ENCODE assay signal across 8 cellular contexts in the genomic region with DNA sequence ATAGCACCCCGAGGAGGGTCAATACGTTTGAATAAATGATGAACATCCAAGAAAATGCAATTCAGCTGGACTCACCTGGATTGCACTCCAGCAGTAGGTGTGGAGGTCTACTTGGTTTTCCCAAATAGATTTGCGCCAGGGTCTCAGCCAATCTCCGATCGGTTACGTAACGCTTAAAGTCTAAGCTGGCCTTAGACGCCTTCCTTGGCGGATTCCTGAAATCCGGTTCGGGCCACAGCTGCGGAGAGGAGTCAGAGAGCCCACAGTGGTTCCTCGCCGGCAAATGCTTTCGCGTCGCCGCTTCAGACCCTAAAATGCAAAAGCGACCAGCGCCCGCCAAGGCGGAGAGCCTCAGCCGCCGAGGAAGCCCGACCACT. TPM values are rescaled to one million over a fixed set of nuclear protein-coding genes. Genes with fewer than 3 reads are reported as not detected.
DNase-seq lines count a peak whose midpoint lies in the region; ATAC-seq and TF ChIP-seq lines count a peak whose summit lies in the region.

No MANE protein-coding gene starts in this region.

- TF ChIP-seq CTCF in LNCaP clone FGC (IDR thresholded peaks at IDR 0.05; ENCODE audit: control insufficient read depth, extremely low read depth, insufficient read depth) (no peak), MCF 10A (IDR thresholded peaks at IDR 0.05; ENCODE audit: unreplicated experiment) (no peak), lower lobe of right lung (IDR thresholded peaks at IDR 0.05) (no peak)

- H3K4me1 Mint-ChIP-seq in MCF 10A (ENCODE audit: insufficient read depth, unreplicated experiment), result peaks cover 34% of the 10 kb centered on the region

- TSS peak; percentile 56 for BruUV-seq in MCF 10A (replicated peaks; lab: Mats Ljungman, UMichigan)

- H3K27ac ChIP-seq in lower lobe of right lung, result peak overlapping the region; percentile 96
- H3K27ac ChIP-seq in urinary bladder (ENCODE audit: low read depth), result peak overlapping the region; percentile 55

- intact Hi-C loops in MCF 10A (cut with micrococcal nuclease) (loop anchor here (1.0 to 5.0 kb wide), 6 partner anchors 22 to 202 kb away; no protein-coding TSS in a partner anchor), lower lobe of right lung (cut with DNase I) (no loop called here)

- CTCF ChIA-PET in MCF 10A (lab: Yijun Ruan, JAX), result interaction anchor here (0.6 to 1.7 kb wide), 9 partner anchors 15 to 1962 kb away, joined by 3 to 6 read pairs (median 4); no protein-coding TSS in a partner anchor

- no peaks in the 10 kb centered on the region for H3K9me3 Mint-ChIP-seq in MCF 10A (ENCODE audit: unreplicated experiment)

- H3K9me3 ChIP-seq in lower lobe of right lung, result no peaks in the 10 kb centered on the region

- POLR2A ChIA-PET in MCF 10A (lab: Yijun Ruan, JAX), result interaction anchor here (0.6 to 4.0 kb wide), 41 partner anchors 8 to 1965 kb away, joined by 3 to 50 read pairs (median 5); partner anchors contain the start of genes AHCTF1, COX20, HNRNPU and SCCPDH

- H3K4me1 ChIP-seq in lower lobe of right lung (peaks cover 53% of the 10 kb centered on the region), urinary bladder (ENCODE audit: insufficient read depth) (peaks cover 1% of the 10 kb centered on the region)

- peak overlapping the region; percentile 93 for H3K4me3 Mint-ChIP-seq in MCF 10A (ENCODE audit: unreplicated experiment)

- peak; percentile 88 for DNase-seq in NCI-H2227 (lab: John Stamatoyannopoulos, UW; ENCODE audit: unreplicated experiment)
- no peak for DNase-seq in NCI-H2227 treated with DMSO at 0.1 percent for 48 hours (lab: John Stamatoyannopoulos, UW)
- DNase-seq in LNCaP clone FGC (ENCODE audit: low read depth), result peak; percentile 58
- DNase-seq in MCF 10A (ENCODE audit: unreplicated experiment), result no peak
- no peak for DNase-seq in lower lobe of right lung
- no peak for DNase-seq in stimulated activated CD4-positive, alpha-beta T cell treated with anti-CD3 and anti-CD28 coated beads, Interleukin-4, amount 100 ng/mL, for 4 hours
- no peak for DNase-seq in GM03348 (ENCODE audit: low spot score)

- under 1% methylated on average over 25 of the region's 25 CpGs for WGBS in urinary bladder

- peak; percentile 2 to 3 for ATAC-seq in lower lobe of right lung

- H3K4me3 ChIP-seq in LNCaP clone FGC (ENCODE audit: low read depth, low read length) (peak overlapping the region; percentile 64), lower lobe of right lung (peak overlapping the region; percentile 100), urinary bladder (ENCODE audit: low read depth, low read length) (peak overlapping the region; percentile 73)

- H3K27ac Mint-ChIP-seq in MCF 10A (ENCODE audit: low read depth, unreplicated experiment), result peak overlapping the region; percentile 97

- no peaks in the 10 kb centered on the region for H3K27me3 Mint-ChIP-seq in MCF 10A (ENCODE audit: insufficient read depth, unreplicated experiment)

- H3K36me3 ChIP-seq in lower lobe of right lung, result peaks cover 21% of the 10 kb centered on the region
- no peaks in the 10 kb centered on the region for H3K36me3 ChIP-seq in urinary bladder (ENCODE audit: insufficient read depth)

- H3K27me3 ChIP-seq in lower lobe of right lung (ENCODE audit: low read depth), result no peaks in the 10 kb centered on the region

- peaks cover 63% of the 10 kb centered on the region for H3K36me3 Mint-ChIP-seq in MCF 10A (ENCODE audit: insufficient read depth, unreplicated experiment)

RNA-seq across cellular contexts. Expression of gene TFB2M, which starts 0.3 kb away (rescaled TPM):
- total RNA-seq in MCF 10A (2022) (38.3 and 52.0 TPM in 2 replicates), lower lobe of right lung (10.2 TPM), urinary bladder (22.4 TPM)
- 11.7 TPM for polyA plus RNA-seq in urinary bladder

RNA-seq across cellular contexts. Expression of gene CNST, which starts 0.5 kb away (rescaled TPM):
- 44.8 and 48.3 TPM in 2 replicates for total RNA-seq in MCF 10A (2022)
- total RNA-seq in lower lobe of right lung, result 31.4 TPM
- 36.6 TPM for total RNA-seq in urinary bladder
- polyA plus RNA-seq in urinary bladder, result 17.1 TPM

RNA-seq across cellular contexts. Expression of gene SMYD3, which starts 58.7 kb away (rescaled TPM):
- total RNA-seq in MCF 10A (2022) (21.4 and 26.9 TPM in 2 replicates), lower lobe of right lung (20.5 TPM), urinary bladder (44.6 TPM)
- 18.2 TPM for polyA plus RNA-seq in urinary bladder

Comparison
In these comparisons a context has a peak if more than half of its experiments do, and no peak if none do; other contexts are left out.
1. DNase-seq: peak in NCI-H2227 (single experiment) and LNCaP clone FGC (single experiment); none in NCI-H2227 treated with DMSO at 0.1 percent for 48 hours (single experiment), MCF 10A (single experiment), lower lobe of right lung (single experiment), stimulated activated CD4-positive, alpha-beta T cell treated with anti-CD3 and anti-CD28 coated beads, Interleukin-4, amount 100 ng/mL, for 4 hours (0 of 2) and GM03348 (single experiment).
2. Peak in every context shown above with its lines, with median percentiles within 50 percentile points of each other: H3K4me3 ChIP-seq.